Comparison of ENCODE assay signal across 30 cellular contexts in the genomic region with DNA sequence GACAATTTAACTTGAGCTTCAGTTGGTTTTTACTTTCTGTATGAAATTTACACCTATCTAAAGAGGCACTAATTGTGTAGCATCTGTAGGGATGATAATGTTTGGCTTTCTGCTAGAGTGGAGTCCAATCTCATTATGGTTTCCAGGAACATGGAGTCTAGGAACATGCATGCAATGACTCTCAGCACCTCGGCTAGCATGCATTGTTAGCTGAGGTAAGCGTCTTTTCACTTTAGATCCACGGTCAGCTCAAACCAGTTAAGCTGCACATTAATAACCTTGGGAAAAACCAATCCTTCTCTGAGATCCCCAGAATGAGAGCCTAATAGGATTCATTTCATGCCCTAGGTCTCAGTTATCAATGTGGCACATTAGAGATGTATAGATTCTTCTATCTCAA. TPM values are rescaled to one million over a fixed set of nuclear protein-coding genes. Genes with fewer than 3 reads are reported as not detected.
"Had no signal": no experiment of that assay in that cellular context is flagged by ENCODE, and none has a peak within 500 bp of the region (broad histone marks: within the 10 kb centered on the region; RNA-seq: fewer than 3 reads in every experiment).

No MANE protein-coding gene starts in this region.

- H3K36me3 ChIP-seq: ascending aorta, breast epithelium, colonic mucosa, esophagus muscularis mucosa, gastrocnemius medialis, heart left ventricle had no signal

- H3K27ac ChIP-seq: ascending aorta, breast epithelium, colonic mucosa, dorsolateral prefrontal cortex, esophagus muscularis mucosa, foreskin keratinocyte, gastrocnemius medialis, heart left ventricle had no signal

- H3K4me3 ChIP-seq: ascending aorta, breast epithelium, colonic mucosa, dorsolateral prefrontal cortex, esophagus muscularis mucosa, gastrocnemius medialis, heart left ventricle had no signal

- DNase-seq: activated CD4-positive, alpha-beta memory T cell treated with anti-CD3 and anti-CD28 coated beads, Interleukin-2, amount 10 ng/mL, durations not matched to agents 7 days and 5 days; activated CD4-positive, alpha-beta T cell treated with anti-CD3 and anti-CD28 coated beads for 36 hours; activated CD4-positive, alpha-beta T cell treated with anti-CD3 and anti-CD28 coated beads, Interleukin-2, amount 10 ng/mL, durations not matched to agents 7 days and 5 days; activated CD4-positive, alpha-beta T cell treated with anti-CD3 and anti-CD28 coated beads, Interleukin-2, amount 50 U/mL, for 4 hours; activated CD4-positive, CD25-positive, alpha-beta regulatory T cell; activated CD4-positive, CD25-positive, alpha-beta regulatory T cell treated with anti-CD3 and anti-CD28 coated beads, Interleukin-2, amount 50 U/mL, for 72 hours; activated CD8-positive, alpha-beta memory T cell treated with anti-CD3 and anti-CD28 coated beads, Interleukin-2, amount 50 U/mL, for 48 hours; activated gamma-delta T cell; activated naive CD4-positive, alpha-beta T cell; activated naive CD4-positive, alpha-beta T cell treated with anti-CD3 and anti-CD28 coated beads, Interleukin-2, amount 10 ng/mL, durations not matched to agents 7 days and 5 days; activated naive CD8-positive, alpha-beta T cell treated with anti-CD3 and anti-CD28 coated beads, Interleukin-2, amount 10 ng/mL, durations not matched to agents 7 days and 5 days; activated T-cell treated with anti-CD3 and anti-CD28 coated beads for 4 hours; activated T-cell treated with anti-CD3 and anti-CD28 coated beads, Interleukin-2, amount 50 U/mL, for 24 hours; activated T-cell treated with anti-CD3 and anti-CD28 coated beads, Interleukin-2, amount 50 U/mL, for 72 hours; colonic mucosa; dorsolateral prefrontal cortex; effector memory CD4-positive, alpha-beta T cell; erythroblast; foreskin keratinocyte; gastrocnemius medialis; glutamatergic neuron; heart left ventricle; hypothalamus; T-helper 17 cell; T1000 had no signal

- H3K9me3 ChIP-seq: ascending aorta, breast epithelium, colonic mucosa, esophagus muscularis mucosa, gastrocnemius medialis, heart left ventricle had no signal

- H3K27me3 ChIP-seq: ascending aorta, colonic mucosa, foreskin keratinocyte, gastrocnemius medialis had no signal

RNA-seq across cellular contexts. Expression of a gene that starts 7.8 kb away (rescaled TPM):
- total RNA-seq: activated CD4-positive, alpha-beta memory T cell treated with anti-CD3 and anti-CD28 coated beads, Interleukin-2, amount 10 ng/mL, durations not matched to agents 7 days and 5 days; activated CD4-positive, alpha-beta T cell treated with anti-CD3 and anti-CD28 coated beads for 36 hours; activated CD4-positive, alpha-beta T cell treated with anti-CD3 and anti-CD28 coated beads, Interleukin-2, amount 10 ng/mL, durations not matched to agents 7 days and 5 days; activated naive CD4-positive, alpha-beta T cell treated with anti-CD3 and anti-CD28 coated beads, Interleukin-2, amount 50 U/mL, for 72 hours; activated naive CD8-positive, alpha-beta T cell treated with anti-CD3 and anti-CD28 coated beads, Interleukin-2, amount 10 ng/mL, durations not matched to agents 7 days and 5 days; activated T-cell treated with anti-CD3 and anti-CD28 coated beads, Interleukin-2, amount 50 U/mL, for 72 hours; ascending aorta; cardiac septum; esophagus muscularis mucosa; T-helper 17 cell had no signal
